9 cellular contexts compared by ENCODE assay signal in genomic region chr1:6037338-6037762, GRCh38. TPM values are rescaled to one million over a fixed set of nuclear protein-coding genes. Genes with fewer than 3 reads are reported as not detected.
DNase-seq lines count a peak whose midpoint lies in the region; ATAC-seq, FAIRE-seq and TF ChIP-seq lines count a peak whose summit lies in the region.
"Had no signal": no experiment of that assay in that cellular context is flagged by ENCODE, and none has a peak within 500 bp of the region (broad histone marks: within the 10 kb centered on the region; RNA-seq: fewer than 3 reads in every experiment).

No MANE protein-coding gene starts in this region.

- no CpG with 5 or more reads among the region's 9 CpGs for WGBS in neuronal stem cell (ENCODE audit: extremely low coverage in 2 of 2, insufficient read length in 2 of 2, insufficient replicate concordance in 1 of 2), 2 donors

- no peak overlapping the region for H3K27ac ChIP-seq in left ventricle myocardium inferior (replicated peaks)
- no peak overlapping the region for H3K27ac ChIP-seq in neuronal stem cell (replicated peaks; ENCODE audit: low read length)

- FAIRE-seq in GM12892 (lab: Jason Lieb, UNC): no peak

- H3K27me3 ChIP-seq in adipocyte (replicated peaks; ENCODE audit: control insufficient read depth, insufficient read depth, low read length) (peaks cover 44% of the 10 kb centered on the region), left ventricle myocardium inferior (ENCODE audit: low read depth) (no peaks in the 10 kb centered on the region), neuronal stem cell (ENCODE audit: control insufficient read depth in 3 of 3, insufficient read depth in 3 of 3, low read depth in 1 of 3, low read length in 3 of 3) (peaks cover 0 to 18% (median 8%) of the 10 kb centered on the region in 3 experiments)

- TF ChIP-seq POLR2A in GM12892 (IDR thresholded peaks at IDR 0.05; ENCODE audit: low read depth, low read length): no peak

- no peak overlapping the region for H4K91ac ChIP-seq in neuronal stem cell (ENCODE audit: low read depth, low read length, poor library complexity)

- H3K4ac ChIP-seq in neuronal stem cell (ENCODE audit: low read length): no peak overlapping the region

- ATAC-seq in Right ventricle myocardium inferior (no peak), left cardiac atrium (no peak), HG03354 (IDR thresholded peaks at IDR 0.05; ENCODE audit: poor library complexity, severe bottlenecking, unreplicated experiment) (peak; percentile 89)
- ATAC-seq: sciatic nerve had no signal

- H2BK5ac ChIP-seq in neuronal stem cell (ENCODE audit: low read length): no peak overlapping the region

- H3K9me3 ChIP-seq in adipocyte (ENCODE audit: control insufficient read depth, low read length): no peaks in the 10 kb centered on the region
- H3K9me3 ChIP-seq in left ventricle myocardium inferior (replicated peaks): no peaks in the 10 kb centered on the region
- H3K9me3 ChIP-seq in neuronal stem cell (replicated peaks in 1 of 2; ENCODE audit: control insufficient read depth in 2 of 2, insufficient read depth in 1 of 2, low read depth in 1 of 2, low read length in 2 of 2): peaks cover 0 to 3% of the 10 kb centered on the region in 2 donors

- no peak overlapping the region for H3K14ac ChIP-seq in neuronal stem cell (ENCODE audit: low read length)

- H3K79me1 ChIP-seq in neuronal stem cell (ENCODE audit: low read depth, low read length): peaks cover 1% of the 10 kb centered on the region

- H4K8ac ChIP-seq in neuronal stem cell (ENCODE audit: low read depth, low read length): no peak overlapping the region

- no peak overlapping the region for H3K18ac ChIP-seq in neuronal stem cell (ENCODE audit: low read length)

- intact Hi-C loops in Right ventricle myocardium inferior (cut with DNase I): no loop called here
- intact Hi-C loops in left cardiac atrium (cut with DNase I): no loop called here
- intact Hi-C loops in left ventricle myocardium inferior (cut with micrococcal nuclease): no loop called here

- no peak overlapping the region for H2AK5ac ChIP-seq in neuronal stem cell (ENCODE audit: low read depth, low read length)

- H3K36me3 ChIP-seq in adipocyte (ENCODE audit: control insufficient read depth, insufficient read depth, low read length, severe bottlenecking): no peaks in the 10 kb centered on the region
- H3K36me3 ChIP-seq in left ventricle myocardium inferior: peaks cover 11% of the 10 kb centered on the region
- no peaks in the 10 kb centered on the region for H3K36me3 ChIP-seq in neuronal stem cell (replicated peaks in 1 of 2; ENCODE audit: control insufficient read depth in 2 of 2, insufficient read depth in 2 of 2, low read length in 2 of 2)

- H3K4me2 ChIP-seq in neuronal stem cell (ENCODE audit: insufficient read depth, low read length, poor library complexity, severe bottlenecking): no peak overlapping the region

- H2BK15ac ChIP-seq in neuronal stem cell (ENCODE audit: low read length): no peak overlapping the region

- DNase-seq in Right ventricle myocardium inferior (ENCODE audit: missing footprints): peak; percentile 62
- DNase-seq in left cardiac atrium: no peak
- peak; percentile 37 for DNase-seq in adipocyte (ENCODE audit: low read depth)
- DNase-seq in stromal cell of bone marrow (ENCODE audit: low read depth): peak; percentile 43
- DNase-seq in GM12892 (ENCODE audit: insufficient read length): no peak
- DNase-seq in left ventricle myocardium inferior: no peak
- no peak for DNase-seq in neuronal stem cell (ENCODE audit: low spot score)

- no peak overlapping the region for H3K23ac ChIP-seq in neuronal stem cell (ENCODE audit: low read depth, low read length, poor library complexity)

- TF ChIP-seq CTCF in left ventricle myocardium inferior (IDR thresholded peaks at IDR 0.05; ENCODE audit: borderline replicate concordance): no peak

- H2BK12ac ChIP-seq in neuronal stem cell (ENCODE audit: low read length): no peak overlapping the region

- H3K4me1 ChIP-seq in adipocyte (ENCODE audit: control insufficient read depth, insufficient read depth, low read length): peaks cover 4% of the 10 kb centered on the region
- peaks cover 8% of the 10 kb centered on the region for H3K4me1 ChIP-seq in left ventricle myocardium inferior
- peaks cover 3 to 11% of the 10 kb centered on the region in 2 donors for H3K4me1 ChIP-seq in neuronal stem cell (ENCODE audit: control insufficient read depth in 2 of 2, insufficient read depth in 1 of 2, low read depth in 1 of 2, low read length in 2 of 2)

- no peak overlapping the region for H2AFZ ChIP-seq in neuronal stem cell (ENCODE audit: low read length)

- no peak overlapping the region for H2BK120ac ChIP-seq in neuronal stem cell (ENCODE audit: low read depth, low read length)

- no peak overlapping the region for H3K9ac ChIP-seq in adipocyte (ENCODE audit: low read length)
- H3K9ac ChIP-seq in neuronal stem cell (ENCODE audit: low read depth, low read length, poor library complexity): no peak overlapping the region

- no peak overlapping the region for H3K4me3 ChIP-seq in adipocyte (ENCODE audit: low read length)
- H3K4me3 ChIP-seq in left ventricle myocardium inferior: no peak overlapping the region
- no peak overlapping the region for H3K4me3 ChIP-seq in neuronal stem cell (ENCODE audit: low read length in 2 of 2)

RNA-seq across cellular contexts. Expression of gene KCNAB2, which starts 8.3 kb away (rescaled TPM):
- total RNA-seq in Right ventricle myocardium inferior (21.0 TPM), left cardiac atrium (10 to 100 TPM; 13.2 to 14.7 TPM), left ventricle myocardium inferior (31.0 TPM)
- 50.2 TPM for polyA plus RNA-seq in GM12892 (2012; ENCODE audit: missing spikeins)
- polyA plus RNA-seq in neuronal stem cell (2013, experiment 1 of 2): 5.4 TPM
- 6.0 TPM for polyA plus RNA-seq in neuronal stem cell (2013, experiment 2 of 2)

RNA-seq across cellular contexts. Expression of gene NPHP4, which starts 45.1 kb away (rescaled TPM):
- 4.8 TPM for total RNA-seq in Right ventricle myocardium inferior
- 1 to 10 TPM; 5.1 to 7.3 TPM for total RNA-seq in left cardiac atrium
- polyA plus RNA-seq in GM12892 (2012; ENCODE audit: missing spikeins): 4.7 TPM
- total RNA-seq in left ventricle myocardium inferior: 3.7 TPM
- 9.7 TPM for polyA plus RNA-seq in neuronal stem cell (2013, experiment 1 of 2)
- 9.5 TPM for polyA plus RNA-seq in neuronal stem cell (2013, experiment 2 of 2)

Comparison
In these comparisons a context has a peak if more than half of its experiments do, and no peak if none do; other contexts are left out.
1. DNase-seq: peak in Right ventricle myocardium inferior (single experiment), adipocyte (single experiment) and stromal cell of bone marrow (single experiment); none in left cardiac atrium (single experiment), GM12892 (single experiment), left ventricle myocardium inferior (single experiment) and neuronal stem cell (single experiment).